Comparison of ENCODE assay signal across 2 cellular contexts in the genomic region with DNA sequence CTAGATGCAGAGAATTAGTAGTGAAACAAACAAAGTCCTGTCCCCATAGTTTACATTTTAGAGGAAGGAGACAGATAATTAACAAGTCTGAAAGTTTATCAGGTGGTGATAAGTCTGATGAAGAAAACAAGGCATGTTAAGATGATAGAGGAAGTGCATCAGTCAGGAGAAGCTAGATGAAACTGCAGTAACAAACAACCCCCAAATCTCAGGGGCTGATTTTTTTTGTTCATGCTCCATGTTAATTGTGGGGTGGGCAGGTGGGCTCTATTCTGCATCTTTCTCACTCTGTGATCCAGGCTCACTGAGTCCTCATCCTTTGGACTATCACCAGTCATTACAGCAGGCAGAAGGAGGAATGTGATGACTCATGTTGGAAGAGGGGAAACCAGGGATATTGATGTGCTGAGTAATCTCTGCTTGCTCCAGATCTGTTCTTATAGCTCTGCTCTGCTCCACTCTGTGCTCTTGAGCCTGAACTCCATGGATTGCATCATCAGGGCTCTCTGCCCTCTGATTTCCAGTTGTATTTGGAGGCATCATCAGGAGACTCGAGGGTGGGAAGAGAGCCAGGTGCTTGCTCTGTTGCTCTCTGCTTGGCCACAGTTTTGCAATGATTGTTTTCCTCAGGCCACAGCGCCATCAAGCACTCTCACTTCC.
TF ChIP-seq lines count a peak whose summit lies in the region.

No MANE protein-coding gene starts in this region.

TF ChIP-seq in IMR-90, 13 proteins besides CTCF, POLR2A, EP300 and RAD21 (continued from another document):
- TF ChIP-seq, protein P1, sequence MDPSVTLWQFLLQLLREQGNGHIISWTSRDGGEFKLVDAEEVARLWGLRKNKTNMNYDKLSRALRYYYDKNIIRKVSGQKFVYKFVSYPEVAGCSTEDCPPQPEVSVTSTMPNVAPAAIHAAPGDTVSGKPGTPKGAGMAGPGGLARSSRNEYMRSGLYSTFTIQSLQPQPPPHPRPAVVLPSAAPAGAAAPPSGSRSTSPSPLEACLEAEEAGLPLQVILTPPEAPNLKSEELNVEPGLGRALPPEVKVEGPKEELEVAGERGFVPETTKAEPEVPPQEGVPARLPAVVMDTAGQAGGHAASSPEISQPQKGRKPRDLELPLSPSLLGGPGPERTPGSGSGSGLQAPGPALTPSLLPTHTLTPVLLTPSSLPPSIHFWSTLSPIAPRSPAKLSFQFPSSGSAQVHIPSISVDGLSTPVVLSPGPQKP (IDR thresholded peaks at IDR 0.05; ENCODE audit: borderline replicate concordance, low read depth, low read length): no peak
- TF ChIP-seq CEBPB (IDR thresholded peaks at IDR 0.05; ENCODE audit: low read depth, low read length) (peak; percentile 99), NFE2L2 (IDR thresholded peaks at IDR 0.05; ENCODE audit: low read depth, low read length) (peak; percentile 80), MAFK (IDR thresholded peaks at IDR 0.05; ENCODE audit: low read depth, low read length) (peak; percentile 73), FOS (IDR thresholded peaks at IDR 0.05; ENCODE audit: low read depth, low read length) (peak; percentile 92), BHLHE40 (IDR thresholded peaks at IDR 0.05; ENCODE audit: low read depth, low read length) (peak; percentile 45; the same call in 1 of the 2 replicates)
TF ChIP-seq in IMR-90: peak in this region for 5.

TF ChIP-seq in liver, 16 proteins besides CTCF, POLR2A, EP300 and RAD21:
- TF ChIP-seq, protein P2, sequence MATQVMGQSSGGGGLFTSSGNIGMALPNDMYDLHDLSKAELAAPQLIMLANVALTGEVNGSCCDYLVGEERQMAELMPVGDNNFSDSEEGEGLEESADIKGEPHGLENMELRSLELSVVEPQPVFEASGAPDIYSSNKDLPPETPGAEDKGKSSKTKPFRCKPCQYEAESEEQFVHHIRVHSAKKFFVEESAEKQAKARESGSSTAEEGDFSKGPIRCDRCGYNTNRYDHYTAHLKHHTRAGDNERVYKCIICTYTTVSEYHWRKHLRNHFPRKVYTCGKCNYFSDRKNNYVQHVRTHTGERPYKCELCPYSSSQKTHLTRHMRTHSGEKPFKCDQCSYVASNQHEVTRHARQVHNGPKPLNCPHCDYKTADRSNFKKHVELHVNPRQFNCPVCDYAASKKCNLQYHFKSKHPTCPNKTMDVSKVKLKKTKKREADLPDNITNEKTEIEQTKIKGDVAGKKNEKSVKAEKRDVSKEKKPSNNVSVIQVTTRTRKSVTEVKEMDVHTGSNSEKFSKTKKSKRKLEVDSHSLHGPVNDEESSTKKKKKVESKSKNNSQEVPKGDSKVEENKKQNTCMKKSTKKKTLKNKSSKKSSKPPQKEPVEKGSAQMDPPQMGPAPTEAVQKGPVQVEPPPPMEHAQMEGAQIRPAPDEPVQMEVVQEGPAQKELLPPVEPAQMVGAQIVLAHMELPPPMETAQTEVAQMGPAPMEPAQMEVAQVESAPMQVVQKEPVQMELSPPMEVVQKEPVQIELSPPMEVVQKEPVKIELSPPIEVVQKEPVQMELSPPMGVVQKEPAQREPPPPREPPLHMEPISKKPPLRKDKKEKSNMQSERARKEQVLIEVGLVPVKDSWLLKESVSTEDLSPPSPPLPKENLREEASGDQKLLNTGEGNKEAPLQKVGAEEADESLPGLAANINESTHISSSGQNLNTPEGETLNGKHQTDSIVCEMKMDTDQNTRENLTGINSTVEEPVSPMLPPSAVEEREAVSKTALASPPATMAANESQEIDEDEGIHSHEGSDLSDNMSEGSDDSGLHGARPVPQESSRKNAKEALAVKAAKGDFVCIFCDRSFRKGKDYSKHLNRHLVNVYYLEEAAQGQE (IDR thresholded peaks at IDR 0.05): no peak
- TF ChIP-seq EGR1 (IDR thresholded peaks at IDR 0.05; ENCODE audit: low read depth in 2 of 2) (no peak), HNF4A (conservative IDR thresholded peaks at IDR 0.05) (peak in 1 of 2 donors; percentile 65), SP1 (IDR thresholded peaks at IDR 0.05) (peak; percentile 9), TAF1 (conservative IDR thresholded peaks at IDR 0.05) (no peak), NR2F2 (IDR thresholded peaks at IDR 0.05) (no peak), YY1 (IDR thresholded peaks at IDR 0.05) (peak; percentile 24), FOXA1 (IDR thresholded peaks at IDR 0.05) (no peak), FOXA2 (IDR thresholded peaks at IDR 0.05) (no peak), RXRA (IDR thresholded peaks at IDR 0.05) (peak in 1 of 2 donors; percentile 66), ZBTB33 (IDR thresholded peaks at IDR 0.05) (no peak), JUND (IDR thresholded peaks at IDR 0.05) (peak in 1 of 2 donors; percentile 33), GABPA (IDR thresholded peaks at IDR 0.05 in 1 of 2, conservative IDR thresholded peaks at IDR 0.05 in 1 of 2) (peak in 1 of 2 donors; percentile 12), HNF4G (IDR thresholded peaks at IDR 0.05) (no peak)
- TF ChIP-seq, protein P3, sequence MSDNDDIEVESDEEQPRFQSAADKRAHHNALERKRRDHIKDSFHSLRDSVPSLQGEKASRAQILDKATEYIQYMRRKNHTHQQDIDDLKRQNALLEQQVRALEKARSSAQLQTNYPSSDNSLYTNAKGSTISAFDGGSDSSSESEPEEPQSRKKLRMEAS (IDR thresholded peaks at IDR 0.05): peak; percentile 20
- TF ChIP-seq, protein P4, sequence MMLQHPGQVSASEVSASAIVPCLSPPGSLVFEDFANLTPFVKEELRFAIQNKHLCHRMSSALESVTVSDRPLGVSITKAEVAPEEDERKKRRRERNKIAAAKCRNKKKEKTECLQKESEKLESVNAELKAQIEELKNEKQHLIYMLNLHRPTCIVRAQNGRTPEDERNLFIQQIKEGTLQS (IDR thresholded peaks at IDR 0.05): peak; percentile 90
